ENCODE assay signal across 13 cellular contexts in the genomic region with DNA sequence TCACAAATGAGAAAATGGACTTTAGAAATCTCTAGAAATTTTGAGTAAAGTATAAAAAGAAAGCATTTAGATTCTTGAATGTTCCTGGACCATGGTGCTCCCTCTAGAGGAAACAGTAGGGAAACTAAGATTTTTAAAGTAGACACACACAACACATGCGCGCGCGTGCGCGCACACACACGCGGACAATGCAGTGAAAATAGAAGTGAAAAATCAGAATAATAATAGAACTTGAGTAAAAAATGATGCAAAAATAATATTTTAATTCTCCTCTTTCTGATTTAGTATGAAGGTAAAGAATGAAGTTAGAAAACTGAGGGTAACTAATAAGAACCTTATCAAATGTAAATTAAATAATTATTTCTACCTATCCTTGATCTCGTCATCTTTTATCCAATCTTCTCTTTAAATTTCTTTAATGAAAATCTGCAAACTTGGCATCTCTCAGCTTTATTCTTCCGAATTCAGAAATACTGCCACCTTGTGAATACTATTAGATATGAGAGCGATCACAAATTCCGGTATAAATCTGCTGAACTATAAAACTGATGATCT.
DNase-seq lines count a peak whose midpoint lies in the region; ATAC-seq, FAIRE-seq and TF ChIP-seq lines count a peak whose summit lies in the region.
"Had no signal": no experiment of that assay in that cellular context is flagged by ENCODE, and none has a peak within 500 bp of the region (broad histone marks: within the 10 kb centered on the region; RNA-seq: fewer than 3 reads in every experiment).

No MANE protein-coding gene starts in this region.

- no TSS peak for BruUV-seq in HepG2 (replicated peaks; lab: Mats Ljungman, UMichigan)

- no peaks in the 10 kb centered on the region for H3K9me3 ChIP-seq in HepG2 (ENCODE audit: low read length)
- no peaks in the 10 kb centered on the region for H3K9me3 ChIP-seq in effector memory CD4-positive, alpha-beta T cell (ENCODE audit: control insufficient read depth, low read length)
- H3K9me3 ChIP-seq: MG63 had no signal

- TF ChIP-seq EP300 in HepG2 (IDR thresholded peaks at IDR 0.05; ENCODE audit: low read depth in 2 of 2, low read length in 2 of 2) (no peak), HepG2 (CRISPR knock-in tag; IDR thresholded peaks at IDR 0.05; ENCODE audit: borderline replicate concordance) (no peak)

- no peak for FAIRE-seq in HepG2 (lab: Jason Lieb, UNC)
- FAIRE-seq: colon had no signal

- 92% methylated on average over 12 of the region's 12 CpGs for WGBS in HepG2 (ENCODE audit: low lambda C conversion rate)

- no peaks in the 10 kb centered on the region for H3K79me2 ChIP-seq in KMS-11 (ENCODE audit: insufficient read depth, low read depth)
- no peaks in the 10 kb centered on the region for H3K79me2 ChIP-seq in HepG2 (ENCODE audit: insufficient read depth, low read length)

- H3K9ac ChIP-seq in KMS-11 (no peak overlapping the region), HepG2 (ENCODE audit: insufficient read depth, low read depth, low read length) (no peak overlapping the region)

- H4K20me1 ChIP-seq in KMS-11 (ENCODE audit: insufficient read depth) (no peaks in the 10 kb centered on the region), HepG2 (ENCODE audit: insufficient read depth, low read length) (no peaks in the 10 kb centered on the region)

- no peak overlapping the region for H3K27ac ChIP-seq in KMS-11
- H3K27ac ChIP-seq in brain microvascular endothelial cell = no peak overlapping the region
- H3K27ac ChIP-seq in HepG2 (ENCODE audit: extremely low read length, insufficient read depth, low read length) = no peak overlapping the region
- no peak overlapping the region for H3K27ac ChIP-seq in effector memory CD4-positive, alpha-beta T cell (ENCODE audit: insufficient read depth, low read length, poor library complexity, severe bottlenecking)

- H2AFZ ChIP-seq in KMS-11 (ENCODE audit: low read depth) (no peak overlapping the region), HepG2 (ENCODE audit: low read length) (no peak overlapping the region)

- H3K4me2 ChIP-seq in KMS-11 = no peak overlapping the region
- no peak overlapping the region for H3K4me2 ChIP-seq in HepG2 (ENCODE audit: low read depth, low read length)

- no peak for TF ChIP-seq POLR2A in HepG2 (IDR thresholded peaks at IDR 0.05; ENCODE audit: insufficient read depth in 1 of 2, low read depth in 2 of 2, low read length in 2 of 2)

- POLR2A ChIA-PET in HepG2 (lab: Yijun Ruan, JAX) = no interaction called here

- no peak for ATAC-seq in HepG2
- ATAC-seq: naive thymus-derived CD8-positive, alpha-beta T cell had no signal

- TF ChIP-seq CTCF in KMS-11 (conservative IDR thresholded peaks at IDR 0.05; ENCODE audit: low read depth, low read length) = peak; percentile 67
- peak; percentile 55 for TF ChIP-seq CTCF in brain microvascular endothelial cell (IDR thresholded peaks at IDR 0.05; ENCODE audit: low read depth, low read length, missing control alignments)
- TF ChIP-seq CTCF in HepG2 (CRISPR knock-in tag; IDR thresholded peaks at IDR 0.05) = no peak

- no peaks in the 10 kb centered on the region for H3K27me3 ChIP-seq in KMS-11 (ENCODE audit: insufficient read depth, low read depth)
- no peaks in the 10 kb centered on the region for H3K27me3 ChIP-seq in brain microvascular endothelial cell (replicated peaks)
- H3K27me3 ChIP-seq in HepG2 (ENCODE audit: control insufficient read depth in 1 of 2, insufficient read depth in 2 of 2, low read length in 2 of 2) = no peaks in the 10 kb centered on the region
- no peaks in the 10 kb centered on the region for H3K27me3 ChIP-seq in effector memory CD4-positive, alpha-beta T cell (replicated peaks; ENCODE audit: control insufficient read depth, insufficient read depth, low read length, poor library complexity, severe bottlenecking)
- H3K27me3 ChIP-seq: MG63 had no signal

- H3K36me3 ChIP-seq in KMS-11 (ENCODE audit: insufficient read depth) (peaks cover 3% of the 10 kb centered on the region; the same call in 1 of the 2 replicates), brain microvascular endothelial cell (replicated peaks) (peaks cover 3% of the 10 kb centered on the region), HepG2 (replicated peaks in 1 of 2; ENCODE audit: control insufficient read depth in 1 of 2, insufficient read depth in 2 of 2, low read length in 2 of 2) (peaks cover 1 to 10% of the 10 kb centered on the region in 2 experiments; a peak in 3 of 5 replicates)
- peaks cover 40% of the 10 kb centered on the region for H3K36me3 ChIP-seq in effector memory CD4-positive, alpha-beta T cell (ENCODE audit: control insufficient read depth, insufficient read depth, low read length)
- H3K36me3 ChIP-seq: MG63 had no signal

- DNase-seq in Ammon's horn (ENCODE audit: low spot score) (peak; percentile 17), brain microvascular endothelial cell (peak; percentile 18), HepG2 (ENCODE audit: low spot score) (no peak), kidney glomerular epithelial cell (lab: John Stamatoyannopoulos, UW) (no peak), posterior vena cava (ENCODE audit: low spot score) (no peak), ureter (ENCODE audit: low spot score) (no peak)
- no peak for DNase-seq in effector memory CD4-positive, alpha-beta T cell
- DNase-seq: activated CD4-positive, alpha-beta T cell treated with anti-CD3 and anti-CD28 coated beads for 1 hour; HCEC 1CT; MG63 had no signal

- CTCF ChIA-PET in HepG2 (lab: Yijun Ruan, JAX; ENCODE audit: low intra/inter-chr PET ratio, low total read pairs) = no interaction called here

- in situ Hi-C loops in brain microvascular endothelial cell (cut with HindIII; ENCODE audit: low pct_ligation_motif_present, low sequenced_read_pairs) = no loop called here
- in situ Hi-C loops in HepG2 (cut with HindIII; ENCODE audit: extremely low pct_ligation_motif_present, low pct_unique_long_range_greater_than_20kb) = no loop called here

- H3K4me1 ChIP-seq in KMS-11 (ENCODE audit: low read depth, poor library complexity, severe bottlenecking) = no peaks in the 10 kb centered on the region
- no peaks in the 10 kb centered on the region for H3K4me1 ChIP-seq in HepG2 (ENCODE audit: insufficient read depth, low read length)
- H3K4me1 ChIP-seq in effector memory CD4-positive, alpha-beta T cell (ENCODE audit: control insufficient read depth, insufficient read depth, low read length, poor library complexity, severe bottlenecking) = no peaks in the 10 kb centered on the region

- H3K4me3 ChIP-seq in KMS-11 (IDR thresholded peaks at IDR 0.05; ENCODE audit: insufficient read depth, low read depth, low read length) = no peak overlapping the region
- H3K4me3 ChIP-seq in brain microvascular endothelial cell (ENCODE audit: low read depth, low read length) = no peak overlapping the region
- H3K4me3 ChIP-seq in HepG2 (replicated peaks in 1 of 3; ENCODE audit: insufficient read depth in 1 of 3, low read depth in 2 of 3, low read length in 3 of 3) = no peak overlapping the region
- no peak overlapping the region for H3K4me3 ChIP-seq in effector memory CD4-positive, alpha-beta T cell (ENCODE audit: insufficient read depth, low read depth, low read length, poor library complexity, severe bottlenecking)
- H3K4me3 ChIP-seq: MG63 had no signal

- no peak for TF ChIP-seq RAD21 in HepG2 (CRISPR knock-in tag; IDR thresholded peaks at IDR 0.05)

- intact Hi-C loops in HepG2 (cut with micrococcal nuclease; ENCODE audit: unreplicated experiment) (no loop called here), posterior vena cava (cut with DNase I) (no loop called here)

TF ChIP-seq in HepG2, 621 proteins besides CTCF, POLR2A, EP300 and RAD21:
- 0 out of 4 replicates have a peak, but pooled peaks of 1 of the 2 experiments have one; percentile 3 for TF ChIP-seq MAFK (conservative IDR thresholded peaks at IDR 0.05 in 1 of 2, IDR thresholded peaks at IDR 0.05 in 1 of 2; ENCODE audit: low read length in 2 of 2)
- TF ChIP-seq, protein P1, sequence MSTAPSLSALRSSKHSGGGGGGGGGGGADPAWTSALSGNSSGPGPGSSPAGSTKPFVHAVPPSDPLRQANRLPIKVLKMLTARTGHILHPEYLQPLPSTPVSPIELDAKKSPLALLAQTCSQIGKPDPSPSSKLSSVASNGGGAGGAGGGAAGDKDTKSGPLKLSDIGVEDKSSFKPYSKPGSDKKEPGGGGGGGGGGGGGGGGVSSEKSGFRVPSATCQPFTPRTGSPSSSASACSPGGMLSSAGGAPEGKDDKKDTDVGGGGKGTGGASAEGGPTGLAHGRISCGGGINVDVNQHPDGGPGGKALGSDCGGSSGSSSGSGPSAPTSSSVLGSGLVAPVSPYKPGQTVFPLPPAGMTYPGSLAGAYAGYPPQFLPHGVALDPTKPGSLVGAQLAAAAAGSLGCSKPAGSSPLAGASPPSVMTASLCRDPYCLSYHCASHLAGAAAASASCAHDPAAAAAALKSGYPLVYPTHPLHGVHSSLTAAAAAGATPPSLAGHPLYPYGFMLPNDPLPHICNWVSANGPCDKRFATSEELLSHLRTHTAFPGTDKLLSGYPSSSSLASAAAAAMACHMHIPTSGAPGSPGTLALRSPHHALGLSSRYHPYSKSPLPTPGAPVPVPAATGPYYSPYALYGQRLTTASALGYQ (CRISPR knock-in tag; IDR thresholded peaks at IDR 0.05) = no peak
- TF ChIP-seq, protein P2, sequence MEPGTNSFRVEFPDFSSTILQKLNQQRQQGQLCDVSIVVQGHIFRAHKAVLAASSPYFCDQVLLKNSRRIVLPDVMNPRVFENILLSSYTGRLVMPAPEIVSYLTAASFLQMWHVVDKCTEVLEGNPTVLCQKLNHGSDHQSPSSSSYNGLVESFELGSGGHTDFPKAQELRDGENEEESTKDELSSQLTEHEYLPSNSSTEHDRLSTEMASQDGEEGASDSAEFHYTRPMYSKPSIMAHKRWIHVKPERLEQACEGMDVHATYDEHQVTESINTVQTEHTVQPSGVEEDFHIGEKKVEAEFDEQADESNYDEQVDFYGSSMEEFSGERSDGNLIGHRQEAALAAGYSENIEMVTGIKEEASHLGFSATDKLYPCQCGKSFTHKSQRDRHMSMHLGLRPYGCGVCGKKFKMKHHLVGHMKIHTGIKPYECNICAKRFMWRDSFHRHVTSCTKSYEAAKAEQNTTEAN (CRISPR knock-in tag; conservative IDR thresholded peaks at IDR 0.05) = no peak
- TF ChIP-seq, protein P3, sequence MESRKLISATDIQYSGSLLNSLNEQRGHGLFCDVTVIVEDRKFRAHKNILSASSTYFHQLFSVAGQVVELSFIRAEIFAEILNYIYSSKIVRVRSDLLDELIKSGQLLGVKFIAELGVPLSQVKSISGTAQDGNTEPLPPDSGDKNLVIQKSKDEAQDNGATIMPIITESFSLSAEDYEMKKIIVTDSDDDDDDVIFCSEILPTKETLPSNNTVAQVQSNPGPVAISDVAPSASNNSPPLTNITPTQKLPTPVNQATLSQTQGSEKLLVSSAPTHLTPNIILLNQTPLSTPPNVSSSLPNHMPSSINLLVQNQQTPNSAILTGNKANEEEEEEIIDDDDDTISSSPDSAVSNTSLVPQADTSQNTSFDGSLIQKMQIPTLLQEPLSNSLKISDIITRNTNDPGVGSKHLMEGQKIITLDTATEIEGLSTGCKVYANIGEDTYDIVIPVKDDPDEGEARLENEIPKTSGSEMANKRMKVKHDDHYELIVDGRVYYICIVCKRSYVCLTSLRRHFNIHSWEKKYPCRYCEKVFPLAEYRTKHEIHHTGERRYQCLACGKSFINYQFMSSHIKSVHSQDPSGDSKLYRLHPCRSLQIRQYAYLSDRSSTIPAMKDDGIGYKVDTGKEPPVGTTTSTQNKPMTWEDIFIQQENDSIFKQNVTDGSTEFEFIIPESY (CRISPR knock-in tag; IDR thresholded peaks at IDR 0.05) = peak; percentile 92
TF ChIP-seq in HepG2: peak in this region for 2.

Comparison
In these comparisons a context has a peak if more than half of its experiments do, and no peak if none do; other contexts are left out.
1. DNase-seq: peak in Ammon's horn (single experiment) and brain microvascular endothelial cell (single experiment); none in HepG2 (single experiment), effector memory CD4-positive, alpha-beta T cell (0 of 3), kidney glomerular epithelial cell (single experiment), posterior vena cava (single experiment) and ureter (single experiment).